ENCODE assay signal across 13 cellular contexts in the genomic region with DNA sequence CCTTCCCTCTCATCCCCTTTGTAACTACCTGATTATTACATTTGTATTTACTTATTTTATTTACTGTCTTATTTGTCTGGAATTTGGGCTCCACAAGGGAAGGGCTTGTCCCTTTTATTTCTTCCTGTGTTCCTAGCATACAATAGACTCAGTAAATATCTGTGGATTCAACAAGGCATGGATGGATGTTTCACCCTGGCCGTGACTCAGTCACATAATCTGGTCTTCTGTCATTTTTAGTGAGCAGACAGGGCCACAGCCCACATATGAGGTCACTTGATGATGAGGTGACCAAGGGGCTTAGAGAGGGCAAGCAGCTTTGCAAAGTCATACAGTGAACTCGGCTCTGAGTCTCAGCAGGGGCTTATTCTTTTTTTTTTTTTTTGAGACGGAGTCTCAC. TPM values are rescaled to one million over a fixed set of nuclear protein-coding genes. Genes with fewer than 3 reads are reported as not detected.
A peak's percentile ranks its signal among the peaks of the same experiment; 100 is the strongest.
DNase-seq lines count a peak whose midpoint lies in the region; ATAC-seq, FAIRE-seq and TF ChIP-seq lines count a peak whose summit lies in the region.
"Had no signal": no experiment of that assay in that cellular context is flagged by ENCODE, and none has a peak within 500 bp of the region (broad histone marks: within the 10 kb centered on the region; RNA-seq: fewer than 3 reads in every experiment).

No MANE protein-coding gene starts in this region.

- TF ChIP-seq POLR2A in H1 (IDR thresholded peaks at IDR 0.05; ENCODE audit: control extremely low read depth in 1 of 2, low read depth in 2 of 2, low read length in 2 of 2), result no peak

- 93% methylated on average over 2 of the region's 3 CpGs; no CpG with 5 or more reads in 1 of the 2 experiments for WGBS in H1 (ENCODE audit: extremely low coverage in 1 of 2, insufficient coverage in 1 of 2, insufficient read length in 1 of 2, insufficient replicate concordance in 2 of 2, low coverage in 1 of 2, low lambda C conversion rate in 2 of 2, missing lambda C conversion rate in 1 of 2), 2 experiments

- H3K56ac ChIP-seq in H1 (replicated peaks; ENCODE audit: insufficient read length, low read depth, low read length), result peak overlapping the region; percentile 6

- no peak overlapping the region for H2AK5ac ChIP-seq in H1 (ENCODE audit: low read depth, low read length)

- no peaks in the 10 kb centered on the region for H3K23me2 ChIP-seq in H1 (ENCODE audit: low read depth, low read length)

- H3K18ac ChIP-seq in H1 (ENCODE audit: extremely low read depth, low read length), result peak overlapping the region; percentile 100

- H4K20me1 ChIP-seq in BLaER1 (no peaks in the 10 kb centered on the region), PC-9 (ENCODE audit: insufficient read depth) (no peaks in the 10 kb centered on the region), H1 (replicated peaks in 1 of 2; ENCODE audit: control insufficient read depth in 1 of 2, insufficient read depth in 2 of 2, low read length in 2 of 2) (no peaks in the 10 kb centered on the region)

- peak overlapping the region; percentile 2; the same call in 1 of the 2 replicates for H2AFZ ChIP-seq in PC-9
- H2AFZ ChIP-seq in H1 (ENCODE audit: low read length), result no peak overlapping the region

- H3K23ac ChIP-seq in H1 (ENCODE audit: insufficient read length), result no peak overlapping the region

- peak overlapping the region; percentile 78 to 97 (median 93) for H3K27ac Mint-ChIP-seq in nephron
- H3K27ac Mint-ChIP-seq: CD4-positive, CD25-positive, alpha-beta regulatory T cell had no signal

- H3K9ac ChIP-seq in BLaER1 (0 out of 2 replicates have a peak overlapping the region, but pooled peaks have one; percentile 12), H1 (replicated peaks in 1 of 4; ENCODE audit: extremely low read depth in 1 of 4, low read depth in 3 of 4, low read length in 3 of 4) (peak overlapping the region in 2 of 4 experiments; percentile 17 to 26; a peak in 3 of 7 replicates)

- H4K8ac ChIP-seq in H1 (ENCODE audit: extremely low read depth, insufficient read depth, low read length), result no peak overlapping the region

- H3K9me3 ChIP-seq in BLaER1 (no peaks in the 10 kb centered on the region), PC-9 (ENCODE audit: insufficient read depth, low read depth) (no peaks in the 10 kb centered on the region), H1 (ENCODE audit: insufficient read depth in 2 of 2, low read depth in 1 of 2, low read length in 1 of 2) (no peaks in the 10 kb centered on the region)
- H3K9me3 ChIP-seq: colonic mucosa had no signal

- peak overlapping the region; percentile 84 for H4K5ac ChIP-seq in H1 (ENCODE audit: insufficient read length, low read depth, low read length)

- no peak overlapping the region for H2BK15ac ChIP-seq in H1 (ENCODE audit: low read length)

- POLR2A ChIA-PET in PC-9 (lab: Charles Lee; ENCODE audit: unreplicated experiment), result interaction anchor here (0.6 to 0.7 kb wide), 2 partner anchors 14 to 51 kb away, joined by 5 to 12 read pairs; no protein-coding TSS in a partner anchor
- POLR2A ChIA-PET in H1 (lab: Charles Lee; ENCODE audit: partially characterized antibody), result interaction anchor here (1.5 to 11.8 kb wide), 4 partner anchors 10 to 122 kb away, joined by 3 to 205 read pairs (median 11); a partner anchor contains a TSS

- ATAC-seq in HG02884 (IDR thresholded peaks at IDR 0.05; ENCODE audit: unreplicated experiment) (no peak), HG02885 (IDR thresholded peaks at IDR 0.05; ENCODE audit: poor library complexity, unreplicated experiment) (no peak), HG02840 (IDR thresholded peaks at IDR 0.05; ENCODE audit: low FRiP score, unreplicated experiment) (no peak)

- no peaks in the 10 kb centered on the region for H3K9me2 ChIP-seq in PC-9 (ENCODE audit: insufficient read depth)

- H3K36me3 ChIP-seq in BLaER1 (no peaks in the 10 kb centered on the region), PC-9 (ENCODE audit: low read depth) (no peaks in the 10 kb centered on the region), H1 (ENCODE audit: control insufficient read depth in 2 of 4, insufficient read depth in 4 of 4, low read length in 3 of 4) (no peaks in the 10 kb centered on the region)
- H3K36me3 ChIP-seq: colonic mucosa had no signal

- peaks cover 43% of the 10 kb centered on the region for H3K4me1 Mint-ChIP-seq in nephron
- H3K4me1 Mint-ChIP-seq: CD4-positive, CD25-positive, alpha-beta regulatory T cell had no signal

- H3K27ac ChIP-seq in BLaER1, result no peak overlapping the region
- peak overlapping the region; percentile 84 for H3K27ac ChIP-seq in PC-9
- peak overlapping the region; percentile 89; the same call in 1 of the 2 replicates for H3K27ac ChIP-seq in H1 (ENCODE audit: low read depth, low read length)
- H3K27ac ChIP-seq: colonic mucosa had no signal

- peaks cover 29% of the 10 kb centered on the region for H3F3A ChIP-seq in PC-9 (ENCODE audit: insufficient read depth, low read depth)

- CTCF ChIA-PET in PC-9 (lab: Charles Lee) (no interaction called here), H1 (lab: Charles Lee; ENCODE audit: partially characterized antibody) (interaction anchor here (1.0 to 4.4 kb wide), 5 partner anchors 8 to 117 kb away, joined by 3 to 32 read pairs (median 4); a partner anchor contains a TSS)

- peaks cover 4% of the 10 kb centered on the region for H3K27me3 Mint-ChIP-seq in nephron (ENCODE audit: low read depth)
- H3K27me3 Mint-ChIP-seq: CD4-positive, CD25-positive, alpha-beta regulatory T cell had no signal

- no peaks in the 10 kb centered on the region for H3K9me3 Mint-ChIP-seq in nephron
- H3K9me3 Mint-ChIP-seq: CD4-positive, CD25-positive, alpha-beta regulatory T cell had no signal

- no peaks in the 10 kb centered on the region for H3K27me3 ChIP-seq in BLaER1
- H3K27me3 ChIP-seq in PC-9 (ENCODE audit: insufficient read depth, low read depth), result no peaks in the 10 kb centered on the region
- H3K27me3 ChIP-seq in H1 (replicated peaks in 1 of 4; ENCODE audit: control insufficient read depth in 3 of 4, extremely low read depth in 1 of 4, insufficient read depth in 3 of 4, low read length in 3 of 4), result no peaks in the 10 kb centered on the region
- H3K27me3 ChIP-seq: colonic mucosa had no signal

- H3K4me1 ChIP-seq in BLaER1 (peaks cover 8% of the 10 kb centered on the region; the same call in 1 of the 2 replicates), PC-9 (replicated peaks; ENCODE audit: insufficient read depth) (peaks cover 68% of the 10 kb centered on the region), H1 (replicated peaks in 1 of 4; ENCODE audit: control insufficient read depth in 3 of 4, insufficient read depth in 4 of 4, low read length in 3 of 4) (peaks cover 16 to 34% (median 30%) of the 10 kb centered on the region in 4 experiments)

- H3K79me2 ChIP-seq in PC-9 (ENCODE audit: low read depth) (no peaks in the 10 kb centered on the region), H1 (ENCODE audit: control insufficient read depth in 1 of 2, insufficient read depth in 2 of 2, low read length in 2 of 2) (no peaks in the 10 kb centered on the region)

- peak; percentile 46 to 73 for DNase-seq in PC-9
- DNase-seq in H1 (ENCODE audit: low read depth in 1 of 2, low spot score in 2 of 2), result no peak
- no peak for DNase-seq in NCI-H146 treated with DMSO at 0.1 percent for 48 hours (lab: John Stamatoyannopoulos, UW; ENCODE audit: unreplicated experiment)
- DNase-seq: activated CD8-positive, alpha-beta memory T cell treated with anti-CD3 and anti-CD28 coated beads, Interleukin-2, amount 50 U/mL, for 4 hours; CD4-positive, CD25-positive, alpha-beta regulatory T cell; colonic mucosa; NCI-H146; T-helper 1 cell had no signal

- BruUV-seq in PC-9 (replicated peaks; lab: Mats Ljungman, UMichigan), result no TSS peak

- H3K79me1 ChIP-seq in H1 (ENCODE audit: low read depth, low read length), result no peaks in the 10 kb centered on the region

- peak overlapping the region; percentile 98; the same call in 1 of the 2 replicates for H2BK5ac ChIP-seq in H1 (ENCODE audit: low read depth, low read length)

- H3K4me2 ChIP-seq in BLaER1, result no peak overlapping the region
- H3K4me2 ChIP-seq in PC-9, result peak overlapping the region; percentile 75
- peak overlapping the region in 1 of 2 experiments; percentile 26; a peak in 3 of 4 replicates for H3K4me2 ChIP-seq in H1 (ENCODE audit: insufficient read depth in 1 of 2, low read depth in 2 of 2, low read length in 2 of 2)

- H3K36me3 Mint-ChIP-seq in nephron (ENCODE audit: low read depth), result no peaks in the 10 kb centered on the region
- H3K36me3 Mint-ChIP-seq: CD4-positive, CD25-positive, alpha-beta regulatory T cell had no signal

- peak overlapping the region; percentile 99; the same call in 1 of the 2 replicates for H2BK12ac ChIP-seq in H1 (ENCODE audit: low read depth, low read length)

- no peak for TF ChIP-seq EP300 in H1 (IDR thresholded peaks at IDR 0.05; ENCODE audit: borderline replicate concordance in 1 of 2, low read depth in 2 of 2, low read length in 2 of 2)

- no peak overlapping the region for H3K4ac ChIP-seq in H1 (replicated peaks; ENCODE audit: insufficient read length, low read depth, low read length)

- H3K4me3 Mint-ChIP-seq in nephron, result no peak overlapping the region
- H3K4me3 Mint-ChIP-seq: CD4-positive, CD25-positive, alpha-beta regulatory T cell had no signal

- H3K14ac ChIP-seq in H1 (ENCODE audit: insufficient read length), result no peak overlapping the region

- peak overlapping the region; percentile 13 for H2BK120ac ChIP-seq in H1 (replicated peaks; ENCODE audit: low read depth, low read length)

- H3K4me3 ChIP-seq in BLaER1, result no peak overlapping the region
- H3K4me3 ChIP-seq in PC-9, result peak overlapping the region; percentile 33; the same call in 1 of the 2 replicates
- no peak overlapping the region; a peak in 1 of 8 replicates for H3K4me3 ChIP-seq in H1 (ENCODE audit: extremely low read depth in 1 of 4, insufficient read depth in 2 of 4, low read depth in 3 of 4, low read length in 4 of 4)
- H3K4me3 ChIP-seq: colonic mucosa had no signal

- intact Hi-C loops in PC-9 (cut with micrococcal nuclease; ENCODE audit: unreplicated experiment), result loop anchor here (5.0 kb wide), 1 partner anchor 40 kb away; no protein-coding TSS in a partner anchor

- no peak for TF ChIP-seq RAD21 in H1 (IDR thresholded peaks at IDR 0.05 in 1 of 2, conservative IDR thresholded peaks at IDR 0.05 in 1 of 2; ENCODE audit: low read depth in 2 of 2, low read length in 2 of 2)

- H2BK20ac ChIP-seq in H1 (ENCODE audit: low read length), result peak overlapping the region; percentile 5

- peak overlapping the region; percentile 5 for H4K91ac ChIP-seq in H1 (replicated peaks; ENCODE audit: insufficient read length, low read length)

- FAIRE-seq in H1 (lab: Jason Lieb, UNC), result no peak

- TF ChIP-seq CTCF in PC-9 (conservative IDR thresholded peaks at IDR 0.05) (no peak), H1 (IDR thresholded peaks at IDR 0.05; ENCODE audit: control extremely low read depth in 1 of 3, insufficient read depth in 1 of 3, low read depth in 1 of 3, low read length in 3 of 3) (no peak), nephron (IDR thresholded peaks at IDR 0.05; ENCODE audit: unreplicated experiment in 3 of 3) (no peak)

RNA-seq across cellular contexts. Expression of a gene that starts 7.8 kb away (rescaled TPM):
- 156 and 206 TPM in 2 replicates for total RNA-seq in PC-9 (2021)
- total RNA-seq in H1 (2021; fragmentation: NEBNext Ultra II Directional; extraction: Animal tissue kit (Norgen Biotek cat#: 25700)), result 137 and 138 TPM in 2 replicates
- 97.5 and 125 TPM in 2 replicates for polyA plus RNA-seq in H1 (2011; rRNA removed)
- polyA plus RNA-seq in H1 (2011; cell fraction: cytosol; rRNA removed), result 73.3 TPM
- polyA plus RNA-seq in H1 (2011; cell fraction: nucleus; rRNA removed), result 117 TPM
- polyA plus RNA-seq in H1 (2012, experiment 1 of 2), result 64.9 to 94.3 TPM (median 86.3 TPM) in 4 replicates
- polyA plus RNA-seq in H1 (2012, experiment 2 of 2), result 106 TPM
- 204 TPM for polyA plus RNA-seq in H1 (2013, experiment 1 of 2)
- polyA plus RNA-seq in H1 (2013, experiment 2 of 2), result 192 TPM
- 188 and 262 TPM in 2 replicates for polyA minus RNA-seq in H1 (2011; rRNA and poly(A)+ RNA removed)
- 72.7 TPM for polyA minus RNA-seq in H1 (2011; cell fraction: cytosol; rRNA and poly(A)+ RNA removed)
- polyA minus RNA-seq in H1 (2011; cell fraction: nucleus; rRNA and poly(A)+ RNA removed), result 49.7 TPM

RNA-seq across cellular contexts. Expression of a gene that starts 33.1 kb away (rescaled TPM):
- total RNA-seq in PC-9 (2021), result 14.6 and 23.7 TPM in 2 replicates
- total RNA-seq in H1 (2021; fragmentation: NEBNext Ultra II Directional; extraction: Animal tissue kit (Norgen Biotek cat#: 25700)), result 8.2 and 9.0 TPM in 2 replicates
- polyA plus RNA-seq in H1 (2011; rRNA removed), result 15.3 and 20.9 TPM in 2 replicates
- polyA plus RNA-seq in H1 (2011; cell fraction: cytosol; rRNA removed), result 15.3 TPM
- 70.7 TPM for polyA plus RNA-seq in H1 (2011; cell fraction: nucleus; rRNA removed)
- polyA plus RNA-seq in H1 (2012, experiment 1 of 2), result 11.5 to 14.2 TPM (median 14.0 TPM) in 4 replicates
- 12.2 TPM for polyA plus RNA-seq in H1 (2012, experiment 2 of 2)
- polyA plus RNA-seq in H1 (2013, experiment 1 of 2), result 5.9 TPM
- 6.4 TPM for polyA plus RNA-seq in H1 (2013, experiment 2 of 2)
- 21.2 and 25.6 TPM in 2 replicates for polyA minus RNA-seq in H1 (2011; rRNA and poly(A)+ RNA removed)
- 6.3 TPM for polyA minus RNA-seq in H1 (2011; cell fraction: cytosol; rRNA and poly(A)+ RNA removed)
- polyA minus RNA-seq in H1 (2011; cell fraction: nucleus; rRNA and poly(A)+ RNA removed), result 4.9 TPM

RNA-seq across cellular contexts. Expression of a gene that starts 39.9 kb away (rescaled TPM):
- 12.9 and 17.6 TPM in 2 replicates for total RNA-seq in PC-9 (2021)
- total RNA-seq in H1 (2021; fragmentation: NEBNext Ultra II Directional; extraction: Animal tissue kit (Norgen Biotek cat#: 25700)), result 44.3 and 46.5 TPM in 2 replicates
- 90.1 and 92.4 TPM in 2 replicates for polyA plus RNA-seq in H1 (2011; rRNA removed)
- polyA plus RNA-seq in H1 (2011; cell fraction: cytosol; rRNA removed), result 97.0 TPM
- 227 TPM for polyA plus RNA-seq in H1 (2011; cell fraction: nucleus; rRNA removed)
- polyA plus RNA-seq in H1 (2012, experiment 1 of 2), result 56.6 to 72.5 TPM (median 63.8 TPM) in 4 replicates
- polyA plus RNA-seq in H1 (2012, experiment 2 of 2), result 42.5 TPM
- polyA plus RNA-seq in H1 (2013, experiment 1 of 2), result 35.4 TPM
- polyA plus RNA-seq in H1 (2013, experiment 2 of 2), result 32.2 TPM
- polyA minus RNA-seq in H1 (2011; rRNA and poly(A)+ RNA removed), result 93.0 and 99.7 TPM in 2 replicates
- 21.9 TPM for polyA minus RNA-seq in H1 (2011; cell fraction: cytosol; rRNA and poly(A)+ RNA removed)
- 33.6 TPM for polyA minus RNA-seq in H1 (2011; cell fraction: nucleus; rRNA and poly(A)+ RNA removed)

RNA-seq across cellular contexts. Expression of a gene that starts 50.0 kb away (rescaled TPM):
- total RNA-seq in PC-9 (2021), result 17.0 and 17.2 TPM in 2 replicates
- total RNA-seq in H1 (2021; fragmentation: NEBNext Ultra II Directional; extraction: Animal tissue kit (Norgen Biotek cat#: 25700)), result 6.2 and 7.4 TPM in 2 replicates
- 11.0 and 13.2 TPM in 2 replicates for polyA plus RNA-seq in H1 (2011; rRNA removed)
- polyA plus RNA-seq in H1 (2011; cell fraction: cytosol; rRNA removed), result 14.1 TPM
- polyA plus RNA-seq in H1 (2011; cell fraction: nucleus; rRNA removed), result 7.9 TPM
- polyA plus RNA-seq in H1 (2012, experiment 1 of 2), result 8.6 to 10.2 TPM (median 9.5 TPM) in 4 replicates
- polyA plus RNA-seq in H1 (2012, experiment 2 of 2), result 9.0 TPM
- 3.9 TPM for polyA plus RNA-seq in H1 (2013, experiment 1 of 2)
- polyA plus RNA-seq in H1 (2013, experiment 2 of 2), result 4.5 TPM
- polyA minus RNA-seq in H1 (2011; rRNA and poly(A)+ RNA removed), result 11.6 and 12.0 TPM in 2 replicates
- 5.1 TPM for polyA minus RNA-seq in H1 (2011; cell fraction: cytosol; rRNA and poly(A)+ RNA removed)
- polyA minus RNA-seq in H1 (2011; cell fraction: nucleus; rRNA and poly(A)+ RNA removed), result 17.3 TPM

RNA-seq across cellular contexts. Expression of a gene that starts 50.4 kb away (rescaled TPM):
- 413 and 416 TPM in 2 replicates for total RNA-seq in PC-9 (2021)
- 386 and 397 TPM in 2 replicates for total RNA-seq in H1 (2021; fragmentation: NEBNext Ultra II Directional; extraction: Animal tissue kit (Norgen Biotek cat#: 25700))
- polyA plus RNA-seq in H1 (2011; rRNA removed), result 176 and 225 TPM in 2 replicates
- 237 TPM for polyA plus RNA-seq in H1 (2011; cell fraction: cytosol; rRNA removed)
- polyA plus RNA-seq in H1 (2011; cell fraction: nucleus; rRNA removed), result 230 TPM
- 329 to 425 TPM (median 343 TPM) in 4 replicates for polyA plus RNA-seq in H1 (2012, experiment 1 of 2)
- polyA plus RNA-seq in H1 (2012, experiment 2 of 2), result 382 TPM
- 313 TPM for polyA plus RNA-seq in H1 (2013, experiment 1 of 2)
- 317 TPM for polyA plus RNA-seq in H1 (2013, experiment 2 of 2)
- 293 and 303 TPM in 2 replicates for polyA minus RNA-seq in H1 (2011; rRNA and poly(A)+ RNA removed)
- 236 TPM for polyA minus RNA-seq in H1 (2011; cell fraction: cytosol; rRNA and poly(A)+ RNA removed)
- 122 TPM for polyA minus RNA-seq in H1 (2011; cell fraction: nucleus; rRNA and poly(A)+ RNA removed)

Comparison
In these comparisons a context has a peak if more than half of its experiments do, and no peak if none do; other contexts are left out.
1. DNase-seq: peak in PC-9 (2 of 2); none in H1 (0 of 2) and NCI-H146 treated with DMSO at 0.1 percent for 48 hours (single experiment).